Comparison of ENCODE assay signal across 10 cellular contexts in the genomic region with DNA sequence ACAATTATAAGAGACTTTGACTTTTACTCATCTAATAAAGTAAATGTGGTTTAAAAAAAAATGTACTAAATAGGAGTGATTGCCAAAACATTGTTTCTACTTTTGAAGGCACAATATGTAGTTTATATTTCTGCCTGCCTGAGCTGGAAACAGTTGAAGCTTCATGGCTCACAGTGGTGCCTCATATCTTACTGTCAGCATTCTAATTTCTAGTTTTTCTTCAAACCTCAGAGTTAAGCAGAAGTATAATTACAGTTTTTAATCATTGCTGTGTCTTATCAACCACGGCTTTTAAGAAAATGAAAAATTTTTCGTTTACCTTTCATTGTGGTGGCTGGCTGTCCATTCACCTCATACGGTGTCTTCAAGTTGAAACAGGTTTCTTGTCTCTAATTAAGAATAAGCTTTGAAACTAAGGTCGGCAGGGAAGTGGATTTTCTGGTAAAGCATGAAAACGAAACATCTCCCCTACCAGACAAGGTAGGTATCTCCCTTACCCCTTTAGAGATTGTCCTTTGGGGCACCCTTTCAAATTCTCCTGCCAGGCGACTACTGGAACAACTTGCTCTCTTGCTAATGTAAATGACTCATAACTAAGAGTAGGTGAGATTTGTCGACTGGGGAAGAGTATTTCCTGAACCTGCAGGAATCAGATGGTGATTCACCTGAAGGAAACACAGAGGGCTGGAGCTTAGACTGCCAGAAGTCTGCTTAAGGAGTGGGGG. TPM values are rescaled to one million over a fixed set of nuclear protein-coding genes. Genes with fewer than 3 reads are reported as not detected.
A peak's percentile ranks its signal among the peaks of the same experiment; 100 is the strongest.
DNase-seq lines count a peak whose midpoint lies in the region; TF ChIP-seq lines count a peak whose summit lies in the region.
"Had no signal": no experiment of that assay in that cellular context is flagged by ENCODE, and none has a peak within 500 bp of the region (broad histone marks: within the 10 kb centered on the region; RNA-seq: fewer than 3 reads in every experiment).

A gene with protein sequence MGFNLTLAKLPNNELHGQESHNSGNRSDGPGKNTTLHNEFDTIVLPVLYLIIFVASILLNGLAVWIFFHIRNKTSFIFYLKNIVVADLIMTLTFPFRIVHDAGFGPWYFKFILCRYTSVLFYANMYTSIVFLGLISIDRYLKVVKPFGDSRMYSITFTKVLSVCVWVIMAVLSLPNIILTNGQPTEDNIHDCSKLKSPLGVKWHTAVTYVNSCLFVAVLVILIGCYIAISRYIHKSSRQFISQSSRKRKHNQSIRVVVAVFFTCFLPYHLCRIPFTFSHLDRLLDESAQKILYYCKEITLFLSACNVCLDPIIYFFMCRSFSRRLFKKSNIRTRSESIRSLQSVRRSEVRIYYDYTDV (minus strand): TSS at position 554 of the 725 bp plus-strand sequence. CDS start 16,720 bp downstream, outside the sequence.

- peak; percentile 35 for TF ChIP-seq POLR2A in prostate gland (IDR thresholded peaks at IDR 0.05)

- peak; percentile 64 for DNase-seq in SIG-M5 treated with dmso at 0.1 percent for 504 hours (lab: John Stamatoyannopoulos, UW; ENCODE audit: unreplicated experiment)
- no peak for DNase-seq in SIG-M5 (lab: John Stamatoyannopoulos, UW)
- peak; percentile 45 for DNase-seq in choroid plexus epithelial cell (ENCODE audit: low read depth)
- DNase-seq in prostate gland (ENCODE audit: low spot score), result peak; percentile 56
- no peak for DNase-seq in NCI-H1092 (lab: John Stamatoyannopoulos, UW)
- DNase-seq in NCI-H187 (lab: John Stamatoyannopoulos, UW), result no peak
- DNase-seq in mesenchymal stem cell, result no peak
- DNase-seq: NCI-H1105, occipital lobe had no signal

- no peak within 1 kb of the TSS for H4K91ac ChIP-seq in mesenchymal stem cell (ENCODE audit: low read length)

- no peak within 1 kb of the TSS for H2AK5ac ChIP-seq in mesenchymal stem cell (ENCODE audit: low read length, severe bottlenecking)

- no peak within 1 kb of the TSS for H3K23ac ChIP-seq in mesenchymal stem cell (ENCODE audit: low read length in 2 of 2)

- H3K4me3 ChIP-seq in HUES48 (ENCODE audit: low read depth, low read length) (no peak within 1 kb of the TSS), choroid plexus epithelial cell (ENCODE audit: low read depth, low read length) (no peak within 1 kb of the TSS), prostate gland (no peak within 1 kb of the TSS), mesenchymal stem cell (ENCODE audit: insufficient read depth in 1 of 2, low read depth in 1 of 2, low read length in 2 of 2) (no peak within 1 kb of the TSS)

- H3K36me3 ChIP-seq in HUES48 (ENCODE audit: control insufficient read depth, insufficient read depth, low read length) (no peaks in the 10 kb centered on the region), prostate gland (no peaks in the 10 kb centered on the region), mesenchymal stem cell (ENCODE audit: control insufficient read depth in 1 of 2, insufficient read depth in 2 of 2, low read depth in 1 of 2, low read length in 2 of 2) (no peaks in the 10 kb centered on the region)

- H3K27ac ChIP-seq in HUES48 (ENCODE audit: low read depth, low read length) (peak within 1 kb of the TSS; percentile 77), prostate gland (peak within 1 kb of the TSS in 1 of 2 donors; percentile 46), mesenchymal stem cell (ENCODE audit: low read length, poor library complexity, severe bottlenecking) (no peak within 1 kb of the TSS)

- no peak within 1 kb of the TSS for H4K8ac ChIP-seq in mesenchymal stem cell (ENCODE audit: low read length)

- peak within 1 kb of the TSS in 1 of 2 experiments; percentile 67 for H2BK12ac ChIP-seq in mesenchymal stem cell (ENCODE audit: low read length in 2 of 2)

- no peak within 1 kb of the TSS for H3K4ac ChIP-seq in mesenchymal stem cell (ENCODE audit: low read depth in 1 of 2, low read length in 2 of 2)

- no peak within 1 kb of the TSS for H3K4me2 ChIP-seq in mesenchymal stem cell (ENCODE audit: low read length, poor library complexity, severe bottlenecking)

- H2AFZ ChIP-seq in mesenchymal stem cell (ENCODE audit: low read depth, low read length), result no peak within 1 kb of the TSS

- H3K79me1 ChIP-seq in mesenchymal stem cell (replicated peaks; ENCODE audit: low read length, poor library complexity, severe bottlenecking), result no peaks in the 10 kb centered on the region

- H3K9me3 ChIP-seq in HUES48 (ENCODE audit: control insufficient read depth, insufficient read depth, low read length) (no peaks in the 10 kb centered on the region), prostate gland (no peaks in the 10 kb centered on the region), mesenchymal stem cell (ENCODE audit: control insufficient read depth, low read length) (no peaks in the 10 kb centered on the region)

- no peak within 1 kb of the TSS for H2BK15ac ChIP-seq in mesenchymal stem cell (ENCODE audit: low read depth, poor library complexity, severe bottlenecking)

- no peak within 1 kb of the TSS for H3K18ac ChIP-seq in mesenchymal stem cell (ENCODE audit: low read depth in 1 of 2, low read length in 2 of 2)

- H3K9ac ChIP-seq in HUES48 (ENCODE audit: low read depth, low read length), result no peak within 1 kb of the TSS
- no peak within 1 kb of the TSS for H3K9ac ChIP-seq in mesenchymal stem cell (ENCODE audit: low read length)

- H3K4me1 ChIP-seq in HUES48 (ENCODE audit: control insufficient read depth, insufficient read depth, low read length) (peaks cover 46% of the 10 kb centered on the region), prostate gland (replicated peaks) (no peaks in the 10 kb centered on the region), mesenchymal stem cell (ENCODE audit: control insufficient read depth, insufficient read depth, low read depth, low read length) (no peaks in the 10 kb centered on the region)

- intact Hi-C loops in prostate gland (cut with DNase I), result no loop called here

- WGBS in prostate gland, result 45% methylated on average over 7 of the region's 7 CpGs
- WGBS in mesenchymal stem cell, result 75% methylated on average over 6 of the region's 7 CpGs

- no peak within 1 kb of the TSS for H2BK5ac ChIP-seq in mesenchymal stem cell (ENCODE audit: low read depth, low read length, poor library complexity, severe bottlenecking)

- H2BK120ac ChIP-seq in mesenchymal stem cell (ENCODE audit: low read depth, low read length), result no peak within 1 kb of the TSS

- no peak for TF ChIP-seq CTCF in choroid plexus epithelial cell (conservative IDR thresholded peaks at IDR 0.05; ENCODE audit: low read depth, low read length)
- no peak for TF ChIP-seq CTCF in prostate gland (IDR thresholded peaks at IDR 0.05)

- H3K14ac ChIP-seq in mesenchymal stem cell (ENCODE audit: low read length in 2 of 2), result no peak within 1 kb of the TSS

- H3K27me3 ChIP-seq in HUES48 (ENCODE audit: control insufficient read depth, insufficient read depth, low read length), result no peaks in the 10 kb centered on the region
- no peaks in the 10 kb centered on the region for H3K27me3 ChIP-seq in prostate gland (replicated peaks; ENCODE audit: insufficient read depth)
- no peaks in the 10 kb centered on the region for H3K27me3 ChIP-seq in mesenchymal stem cell (ENCODE audit: control insufficient read depth in 1 of 2, insufficient read depth in 1 of 2, low read length in 2 of 2)

RNA-seq across cellular contexts. Expression of the gene that starts here (rescaled TPM):
- 10 to 100 TPM in 1 of 2 donors, 1 to 10 TPM in 1; 9.3 to 10.9 TPM for total RNA-seq in prostate gland
- 0.07 TPM for polyA plus RNA-seq in mesenchymal stem cell (2013, experiment 1 of 2)
- polyA plus RNA-seq in mesenchymal stem cell (2013, experiment 2 of 2), result 0.11 TPM
- total RNA-seq: occipital lobe had no signal

Comparison
In these comparisons a context has a peak if more than half of its experiments do, and no peak if none do; other contexts are left out.
1. DNase-seq: peak in SIG-M5 treated with dmso at 0.1 percent for 504 hours (single experiment), choroid plexus epithelial cell (single experiment) and prostate gland (single experiment); none in SIG-M5 (single experiment), NCI-H1092 (single experiment), NCI-H187 (0 of 2) and mesenchymal stem cell (single experiment).